ENCODE assay signal across 11 cellular contexts in genomic region chr5:82489668-82490067, GRCh38.
"Had no signal": no experiment of that assay in that cellular context is flagged by ENCODE, and none has a peak within 500 bp of the region (broad histone marks: within the 10 kb centered on the region; RNA-seq: fewer than 3 reads in every experiment).

No MANE protein-coding gene starts in this region.

- H2AFZ ChIP-seq: GM23248, GM23338 had no signal

- FAIRE-seq: H1, H54 had no signal

- H3K9ac ChIP-seq: GM23248 had no signal

- ATAC-seq: GM23338, HCT116 had no signal

- H3K4me1 ChIP-seq: HAP-1 had no signal

- H3K4me2 ChIP-seq: GM23338 had no signal

- H3K9me3 ChIP-seq: HAP-1 had no signal

- DNase-seq: GM23248, GOT3, H7, H9, HCEC 1CT, HFFc6 had no signal

- H3K36me3 ChIP-seq: HAP-1 had no signal

- H3K27ac ChIP-seq: GM23248 had no signal

- H3K4me3 ChIP-seq: GM23248, GM23338, HAP-1 had no signal
